ENCODE assay signal across 1 cellular context in the genomic region with DNA sequence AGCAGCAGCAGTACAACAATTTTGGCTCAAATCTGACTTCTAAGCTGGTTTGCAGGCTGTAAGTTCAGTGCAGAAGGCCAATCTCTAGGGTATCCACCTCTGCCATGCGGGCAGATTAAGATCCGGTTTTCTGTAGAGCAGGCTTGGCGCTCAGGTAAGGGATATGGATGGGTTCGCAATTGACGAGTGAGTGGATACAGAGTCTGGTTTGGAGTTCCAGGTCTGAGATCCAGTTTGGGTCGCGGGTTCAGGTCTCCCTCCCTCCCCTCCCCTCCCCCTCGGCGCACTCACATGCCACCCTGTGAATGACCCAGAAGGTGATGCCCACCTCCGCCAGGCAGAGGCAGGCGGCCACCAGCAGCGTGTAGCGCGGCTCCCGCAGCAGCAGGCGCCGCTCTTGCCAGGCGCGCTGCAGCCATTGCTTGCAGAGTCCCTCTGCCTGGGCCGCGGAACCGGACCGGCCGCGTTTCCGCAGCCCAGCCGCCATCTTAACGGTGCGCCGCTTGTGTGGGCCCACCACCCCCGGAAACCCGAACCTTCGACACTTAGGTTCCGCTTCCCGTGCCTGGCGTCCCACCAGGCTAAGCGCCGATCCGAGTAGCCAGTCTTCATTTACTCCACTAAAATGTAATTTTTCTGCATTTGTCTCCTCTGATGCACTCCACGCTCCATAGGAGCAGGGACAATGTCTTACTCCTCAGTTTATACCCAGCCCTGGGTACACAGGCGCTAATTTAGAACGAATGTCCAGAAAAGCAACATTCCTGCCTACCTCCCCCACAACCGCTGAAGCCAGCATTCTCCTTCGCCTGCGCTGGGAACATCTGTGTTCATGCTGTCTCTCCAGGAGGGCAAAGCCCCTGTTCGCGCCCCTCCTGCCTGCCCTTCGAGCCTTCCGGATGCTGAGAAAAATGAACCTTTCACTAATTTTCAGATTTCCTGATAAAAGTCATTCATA.
TF ChIP-seq lines count a peak whose summit lies in the region.

Gene ALG3, minus strand, starts transcription at position 509 of the 958 bp plus-strand sequence. Its CDS starts 22 bp downstream, at position 487.

TF ChIP-seq in HEK293, 187 proteins besides CTCF, POLR2A, EP300 and RAD21 (continued from another document and continues in another):
- TF ChIP-seq HIC1 (tag by site-specific recombination; IDR thresholded peaks at IDR 0.05) (peak; percentile 82; the same call in 1 of the 2 replicates), ZNF513 (tag by site-specific recombination; IDR thresholded peaks at IDR 0.05) (no peak), ZNF624 (tag by site-specific recombination; IDR thresholded peaks at IDR 0.05) (no peak), ZNF24 (tag by site-specific recombination; IDR thresholded peaks at IDR 0.05) (0 out of 2 replicates have a peak, but pooled peaks have one; percentile 29), ZNF76 (tag by site-specific recombination; IDR thresholded peaks at IDR 0.05; ENCODE audit: borderline replicate concordance, low read depth) (peak; percentile 86), MZF1 (tag by site-specific recombination; IDR thresholded peaks at IDR 0.05; ENCODE audit: borderline replicate concordance) (no peak), GFI1B (tag by site-specific recombination; IDR thresholded peaks at IDR 0.05) (no peak), ZNF776 (tag by site-specific recombination; IDR thresholded peaks at IDR 0.05; ENCODE audit: borderline replicate concordance) (no peak), SALL2 (tag by site-specific recombination; IDR thresholded peaks at IDR 0.05; ENCODE audit: borderline replicate concordance) (no peak), ZNF341 (tag by site-specific recombination; IDR thresholded peaks at IDR 0.05; ENCODE audit: low read depth) (no peak), SCRT1 (tag by site-specific recombination; IDR thresholded peaks at IDR 0.05; ENCODE audit: borderline replicate concordance) (no peak), ZNF398 (tag by site-specific recombination; IDR thresholded peaks at IDR 0.05) (no peak), ZNF645 (tag by site-specific recombination; IDR thresholded peaks at IDR 0.05) (no peak), ZNF19 (tag by site-specific recombination; IDR thresholded peaks at IDR 0.05; ENCODE audit: low read depth) (no peak), SCRT2 (tag by site-specific recombination; IDR thresholded peaks at IDR 0.05) (no peak), ZNF473 (tag by site-specific recombination; IDR thresholded peaks at IDR 0.05) (no peak), ZNF394 (tag by site-specific recombination; IDR thresholded peaks at IDR 0.05; ENCODE audit: borderline replicate concordance) (peak; percentile 33; the same call in 1 of the 2 replicates), ZNF175 (tag by site-specific recombination; IDR thresholded peaks at IDR 0.05) (no peak), ZNF274 (IDR thresholded peaks at IDR 0.05; ENCODE audit: low read length) (no peak), ZNF274 (tag by site-specific recombination; IDR thresholded peaks at IDR 0.05; ENCODE audit: borderline replicate concordance) (no peak), ZNF174 (tag by site-specific recombination; IDR thresholded peaks at IDR 0.05) (no peak), ATF2 (tag by site-specific recombination; IDR thresholded peaks at IDR 0.05; ENCODE audit: low read depth) (no peak), ZSCAN30 (tag by site-specific recombination; IDR thresholded peaks at IDR 0.05) (peak; percentile 88), MEIS1 (CRISPR knock-in tag; IDR thresholded peaks at IDR 0.05; ENCODE audit: borderline replicate concordance) (no peak), SETDB1 (IDR thresholded peaks at IDR 0.05; ENCODE audit: insufficient read length, low read length) (no peak), ZNF266 (tag by site-specific recombination; IDR thresholded peaks at IDR 0.05; ENCODE audit: low read depth) (no peak), GLI2 (tag by site-specific recombination; IDR thresholded peaks at IDR 0.05; ENCODE audit: borderline replicate concordance, low read depth) (no peak), ZNF121 (tag by site-specific recombination; IDR thresholded peaks at IDR 0.05) (no peak), ZNF529 (tag by site-specific recombination; IDR thresholded peaks at IDR 0.05; ENCODE audit: insufficient replicate concordance) (no peak), BCL11A (tag by site-specific recombination; IDR thresholded peaks at IDR 0.05; ENCODE audit: low read depth) (no peak), PBX3 (CRISPR knock-in tag; IDR thresholded peaks at IDR 0.05) (no peak), HOXC10 (CRISPR knock-in tag; IDR thresholded peaks at IDR 0.05) (no peak), ZNF404 (tag by site-specific recombination; IDR thresholded peaks at IDR 0.05) (no peak)
- TF ChIP-seq, protein P1, sequence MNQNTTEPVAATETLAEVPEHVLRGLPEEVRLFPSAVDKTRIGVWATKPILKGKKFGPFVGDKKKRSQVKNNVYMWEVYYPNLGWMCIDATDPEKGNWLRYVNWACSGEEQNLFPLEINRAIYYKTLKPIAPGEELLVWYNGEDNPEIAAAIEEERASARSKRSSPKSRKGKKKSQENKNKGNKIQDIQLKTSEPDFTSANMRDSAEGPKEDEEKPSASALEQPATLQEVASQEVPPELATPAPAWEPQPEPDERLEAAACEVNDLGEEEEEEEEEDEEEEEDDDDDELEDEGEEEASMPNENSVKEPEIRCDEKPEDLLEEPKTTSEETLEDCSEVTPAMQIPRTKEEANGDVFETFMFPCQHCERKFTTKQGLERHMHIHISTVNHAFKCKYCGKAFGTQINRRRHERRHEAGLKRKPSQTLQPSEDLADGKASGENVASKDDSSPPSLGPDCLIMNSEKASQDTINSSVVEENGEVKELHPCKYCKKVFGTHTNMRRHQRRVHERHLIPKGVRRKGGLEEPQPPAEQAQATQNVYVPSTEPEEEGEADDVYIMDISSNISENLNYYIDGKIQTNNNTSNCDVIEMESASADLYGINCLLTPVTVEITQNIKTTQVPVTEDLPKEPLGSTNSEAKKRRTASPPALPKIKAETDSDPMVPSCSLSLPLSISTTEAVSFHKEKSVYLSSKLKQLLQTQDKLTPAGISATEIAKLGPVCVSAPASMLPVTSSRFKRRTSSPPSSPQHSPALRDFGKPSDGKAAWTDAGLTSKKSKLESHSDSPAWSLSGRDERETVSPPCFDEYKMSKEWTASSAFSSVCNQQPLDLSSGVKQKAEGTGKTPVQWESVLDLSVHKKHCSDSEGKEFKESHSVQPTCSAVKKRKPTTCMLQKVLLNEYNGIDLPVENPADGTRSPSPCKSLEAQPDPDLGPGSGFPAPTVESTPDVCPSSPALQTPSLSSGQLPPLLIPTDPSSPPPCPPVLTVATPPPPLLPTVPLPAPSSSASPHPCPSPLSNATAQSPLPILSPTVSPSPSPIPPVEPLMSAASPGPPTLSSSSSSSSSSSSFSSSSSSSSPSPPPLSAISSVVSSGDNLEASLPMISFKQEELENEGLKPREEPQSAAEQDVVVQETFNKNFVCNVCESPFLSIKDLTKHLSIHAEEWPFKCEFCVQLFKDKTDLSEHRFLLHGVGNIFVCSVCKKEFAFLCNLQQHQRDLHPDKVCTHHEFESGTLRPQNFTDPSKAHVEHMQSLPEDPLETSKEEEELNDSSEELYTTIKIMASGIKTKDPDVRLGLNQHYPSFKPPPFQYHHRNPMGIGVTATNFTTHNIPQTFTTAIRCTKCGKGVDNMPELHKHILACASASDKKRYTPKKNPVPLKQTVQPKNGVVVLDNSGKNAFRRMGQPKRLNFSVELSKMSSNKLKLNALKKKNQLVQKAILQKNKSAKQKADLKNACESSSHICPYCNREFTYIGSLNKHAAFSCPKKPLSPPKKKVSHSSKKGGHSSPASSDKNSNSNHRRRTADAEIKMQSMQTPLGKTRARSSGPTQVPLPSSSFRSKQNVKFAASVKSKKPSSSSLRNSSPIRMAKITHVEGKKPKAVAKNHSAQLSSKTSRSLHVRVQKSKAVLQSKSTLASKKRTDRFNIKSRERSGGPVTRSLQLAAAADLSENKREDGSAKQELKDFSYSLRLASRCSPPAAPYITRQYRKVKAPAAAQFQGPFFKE (tag by site-specific recombination; IDR thresholded peaks at IDR 0.05; ENCODE audit: borderline replicate concordance): no peak
- TF ChIP-seq, protein P2, sequence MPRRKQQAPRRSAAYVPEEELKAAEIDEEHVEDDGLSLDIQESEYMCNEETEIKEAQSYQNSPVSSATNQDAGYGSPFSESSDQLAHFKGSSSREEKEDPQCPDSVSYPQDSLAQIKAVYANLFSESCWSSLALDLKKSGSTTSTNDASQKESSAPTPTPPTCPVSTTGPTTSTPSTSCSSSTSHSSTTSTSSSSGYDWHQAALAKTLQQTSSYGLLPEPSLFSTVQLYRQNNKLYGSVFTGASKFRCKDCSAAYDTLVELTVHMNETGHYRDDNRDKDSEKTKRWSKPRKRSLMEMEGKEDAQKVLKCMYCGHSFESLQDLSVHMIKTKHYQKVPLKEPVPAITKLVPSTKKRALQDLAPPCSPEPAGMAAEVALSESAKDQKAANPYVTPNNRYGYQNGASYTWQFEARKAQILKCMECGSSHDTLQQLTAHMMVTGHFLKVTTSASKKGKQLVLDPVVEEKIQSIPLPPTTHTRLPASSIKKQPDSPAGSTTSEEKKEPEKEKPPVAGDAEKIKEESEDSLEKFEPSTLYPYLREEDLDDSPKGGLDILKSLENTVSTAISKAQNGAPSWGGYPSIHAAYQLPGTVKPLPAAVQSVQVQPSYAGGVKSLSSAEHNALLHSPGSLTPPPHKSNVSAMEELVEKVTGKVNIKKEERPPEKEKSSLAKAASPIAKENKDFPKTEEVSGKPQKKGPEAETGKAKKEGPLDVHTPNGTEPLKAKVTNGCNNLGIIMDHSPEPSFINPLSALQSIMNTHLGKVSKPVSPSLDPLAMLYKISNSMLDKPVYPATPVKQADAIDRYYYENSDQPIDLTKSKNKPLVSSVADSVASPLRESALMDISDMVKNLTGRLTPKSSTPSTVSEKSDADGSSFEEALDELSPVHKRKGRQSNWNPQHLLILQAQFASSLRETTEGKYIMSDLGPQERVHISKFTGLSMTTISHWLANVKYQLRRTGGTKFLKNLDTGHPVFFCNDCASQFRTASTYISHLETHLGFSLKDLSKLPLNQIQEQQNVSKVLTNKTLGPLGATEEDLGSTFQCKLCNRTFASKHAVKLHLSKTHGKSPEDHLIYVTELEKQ (tag by site-specific recombination; IDR thresholded peaks at IDR 0.05; ENCODE audit: borderline replicate concordance): no peak
